8 cellular contexts compared by ENCODE assay signal in genomic region chr19:58277748-58278147, GRCh38. TPM values are rescaled to one million over a fixed set of nuclear protein-coding genes. Genes with fewer than 3 reads are reported as not detected.
A peak's percentile ranks its signal among the peaks of the same experiment; 100 is the strongest.
DNase-seq lines count a peak whose midpoint lies in the region; ATAC-seq and TF ChIP-seq lines count a peak whose summit lies in the region.

No MANE protein-coding gene starts in this region.

- H3K14ac ChIP-seq in trophoblast cell (ENCODE audit: low read length) = no peak overlapping the region

- H3K27ac ChIP-seq in SJSA1 = peak overlapping the region; percentile 32
- peak overlapping the region; percentile 90 for H3K27ac ChIP-seq in fibroblast of lung (ENCODE audit: insufficient read depth, low read length)
- no peak overlapping the region for H3K27ac ChIP-seq in trophoblast cell (ENCODE audit: low read depth, low read length)

- H3K27me3 ChIP-seq in GM06990 (replicated peaks; ENCODE audit: control insufficient read depth, insufficient read depth, low read length) (no peaks in the 10 kb centered on the region), SJSA1 (replicated peaks) (no peaks in the 10 kb centered on the region), fibroblast of lung (ENCODE audit: control insufficient read depth, insufficient read depth, low read length) (no peaks in the 10 kb centered on the region), trophoblast cell (ENCODE audit: insufficient read depth, low read length) (no peaks in the 10 kb centered on the region)

- peak overlapping the region; percentile 76 for H4K12ac ChIP-seq in trophoblast cell (ENCODE audit: low read depth, low read length)

- no peak overlapping the region for H4K8ac ChIP-seq in trophoblast cell (ENCODE audit: low read depth, low read length)

- no peak overlapping the region for H2BK120ac ChIP-seq in trophoblast cell (ENCODE audit: insufficient read depth, low read length, poor library complexity)

- H3K79me2 ChIP-seq in fibroblast of lung (ENCODE audit: control insufficient read depth, insufficient read depth, low read length) (peaks cover 27% of the 10 kb centered on the region), trophoblast cell (ENCODE audit: control insufficient read depth, insufficient read depth, low read length, poor library complexity) (peaks cover 13% of the 10 kb centered on the region)

- no peak overlapping the region for H3K23ac ChIP-seq in trophoblast cell (ENCODE audit: low read length)

- H3K9me3 ChIP-seq in SJSA1 (replicated peaks) (peaks cover 7% of the 10 kb centered on the region), fibroblast of lung (ENCODE audit: control insufficient read depth, insufficient read depth, low read depth, low read length) (no peaks in the 10 kb centered on the region), trophoblast cell (ENCODE audit: insufficient read depth, low read depth, low read length) (no peaks in the 10 kb centered on the region)

- peak overlapping the region; percentile 49 for H3K4ac ChIP-seq in trophoblast cell (ENCODE audit: low read depth, low read length)

- TF ChIP-seq CTCF in GM06990 (IDR thresholded peaks at IDR 0.05; ENCODE audit: insufficient read depth, low read length, poor library complexity, severe bottlenecking) (no peak), fibroblast of lung (conservative IDR thresholded peaks at IDR 0.05 in 1 of 2, IDR thresholded peaks at IDR 0.05 in 1 of 2; ENCODE audit: low read depth in 1 of 2, low read length in 2 of 2) (no peak), GM10266 (IDR thresholded peaks at IDR 0.05; ENCODE audit: control insufficient read depth, insufficient read depth, low read depth, missing control alignments) (no peak)

- H2AFZ ChIP-seq in fibroblast of lung (ENCODE audit: low read length) (no peak overlapping the region), trophoblast cell (ENCODE audit: insufficient read depth, low read length, poor library complexity) (no peak overlapping the region)

- no CpG with 5 or more reads among the region's 13 CpGs for WGBS in trophoblast cell (ENCODE audit: extremely low coverage, insufficient coverage, insufficient read length)

- H3K79me1 ChIP-seq in trophoblast cell (ENCODE audit: low read length) = peaks cover 7% of the 10 kb centered on the region

- H3K4me2 ChIP-seq in fibroblast of lung (ENCODE audit: extremely low read depth, insufficient read depth, low read length) (peak overlapping the region; percentile 39), trophoblast cell (ENCODE audit: low read length) (peak overlapping the region; percentile 82)

- H4K20me1 ChIP-seq in fibroblast of lung (ENCODE audit: control insufficient read depth, extremely low read depth, insufficient read depth, low read length) = no peaks in the 10 kb centered on the region

- no peak overlapping the region for H2BK12ac ChIP-seq in trophoblast cell (ENCODE audit: low read length)

- peaks cover 10% of the 10 kb centered on the region; the same call in 1 of the 2 replicates for H3K4me1 ChIP-seq in SJSA1 (replicated peaks)
- H3K4me1 ChIP-seq in fibroblast of lung (ENCODE audit: control insufficient read depth, extremely low read depth, insufficient read depth, low read length) = no peaks in the 10 kb centered on the region
- peaks cover 5 to 7% of the 10 kb centered on the region in 2 experiments for H3K4me1 ChIP-seq in trophoblast cell (ENCODE audit: control insufficient read depth in 1 of 2, insufficient read depth in 2 of 2, low read length in 2 of 2)

- H2AK5ac ChIP-seq in trophoblast cell (ENCODE audit: low read length) = peak overlapping the region; percentile 70

- H3K4me3 ChIP-seq in GM06990 (replicated peaks; ENCODE audit: low read depth, low read length) = peak overlapping the region; percentile 83
- peak overlapping the region; percentile 71 for H3K4me3 ChIP-seq in SJSA1
- peak overlapping the region; percentile 81 to 94 (median 86) for H3K4me3 ChIP-seq in fibroblast of lung (replicated peaks in 1 of 4; ENCODE audit: control extremely low read depth in 1 of 4, insufficient read depth in 1 of 4, low read depth in 3 of 4, low read length in 4 of 4)
- no peak overlapping the region for H3K4me3 ChIP-seq in trophoblast cell (ENCODE audit: low read depth, low read length)

- H3K18ac ChIP-seq in trophoblast cell (ENCODE audit: low read length) = no peak overlapping the region

- no peak for DNase-seq in GM06990 (ENCODE audit: extremely low read depth, insufficient read length)
- DNase-seq in SJSA1 (ENCODE audit: low read depth in 1 of 2, low spot score in 2 of 2) = no peak
- peak in 1 of 2 donors; percentile 4 for DNase-seq in fibroblast of lung (ENCODE audit: low read depth in 2 of 2)
- peak in 1 of 2 donors; percentile 14 for DNase-seq in trophoblast cell
- DNase-seq in GM10266 (ENCODE audit: extremely low spot score) = no peak
- no peak for DNase-seq in germinal center (ENCODE audit: low spot score)

- no peak overlapping the region for H4K91ac ChIP-seq in trophoblast cell (ENCODE audit: low read depth, low read length)

- H3K9ac ChIP-seq in fibroblast of lung (ENCODE audit: insufficient read depth, low read length) (no peak overlapping the region), trophoblast cell (ENCODE audit: low read length) (no peak overlapping the region)

- ATAC-seq in HG03521 (IDR thresholded peaks at IDR 0.05; ENCODE audit: unreplicated experiment) = no peak
- no peak for ATAC-seq in GM19397 (IDR thresholded peaks at IDR 0.05; ENCODE audit: unreplicated experiment)

- no peak overlapping the region for H2BK5ac ChIP-seq in trophoblast cell (ENCODE audit: low read depth, low read length, poor library complexity)

- H3K36me3 ChIP-seq in GM06990 (ENCODE audit: control insufficient read depth, insufficient read depth, low read length) (peaks cover 4% of the 10 kb centered on the region), SJSA1 (peaks cover 37% of the 10 kb centered on the region), fibroblast of lung (ENCODE audit: control insufficient read depth, insufficient read depth, low read length) (peaks cover 2% of the 10 kb centered on the region), trophoblast cell (ENCODE audit: control insufficient read depth in 1 of 2, insufficient read depth in 2 of 2, low read length in 2 of 2) (peaks cover 5 to 11% of the 10 kb centered on the region in 2 experiments)

RNA-seq across cellular contexts. Expression of gene ZNF8, which starts 1.0 kb away (rescaled TPM):
- 2.5 and 4.1 TPM in 2 replicates for total RNA-seq in SJSA1 (2014; rRNA removed; shearing (Covaris generic))
- 4.9 and 5.6 TPM in 2 replicates for total RNA-seq in fibroblast of lung
- 2.3 and 2.6 TPM in 2 replicates for polyA plus RNA-seq in fibroblast of lung
- polyA plus RNA-seq in fibroblast of lung (2012) = 0.91 and 1.6 TPM in 2 replicates
- polyA minus RNA-seq in fibroblast of lung (ENCODE audit: low replicate concordance) = 15.6 and 16.6 TPM in 2 replicates
- 4.0 and 4.1 TPM in 2 replicates for polyA plus RNA-seq in trophoblast cell (2013)

RNA-seq across cellular contexts. Expression of gene ERVK3-1, which starts 27.4 kb away (rescaled TPM):
- 44.4 and 59.3 TPM in 2 replicates for total RNA-seq in SJSA1 (2014; rRNA removed; shearing (Covaris generic))
- total RNA-seq in fibroblast of lung = 20.0 and 25.6 TPM in 2 replicates
- 36.6 and 44.7 TPM in 2 replicates for polyA plus RNA-seq in fibroblast of lung
- 34.9 and 40.5 TPM in 2 replicates for polyA plus RNA-seq in fibroblast of lung (2012)
- 4.2 and 14.1 TPM in 2 replicates for polyA minus RNA-seq in fibroblast of lung (ENCODE audit: low replicate concordance)
- polyA plus RNA-seq in trophoblast cell (2013) = 35.7 and 37.2 TPM in 2 replicates

RNA-seq across cellular contexts. Expression of gene ZNF544, which starts 49.0 kb away (rescaled TPM):
- total RNA-seq in SJSA1 (2014; rRNA removed; shearing (Covaris generic)) = 42.4 and 50.5 TPM in 2 replicates
- 34.4 and 40.8 TPM in 2 replicates for total RNA-seq in fibroblast of lung
- polyA plus RNA-seq in fibroblast of lung = 17.6 and 22.0 TPM in 2 replicates
- polyA plus RNA-seq in fibroblast of lung (2012) = 17.7 and 20.2 TPM in 2 replicates
- polyA minus RNA-seq in fibroblast of lung (ENCODE audit: low replicate concordance) = 6.4 and 37.9 TPM in 2 replicates
- polyA plus RNA-seq in trophoblast cell (2013) = 20.1 and 23.8 TPM in 2 replicates

RNA-seq across cellular contexts. Expression of gene ZSCAN22, which starts 49.0 kb away (rescaled TPM):
- 2.5 and 3.2 TPM in 2 replicates for total RNA-seq in SJSA1 (2014; rRNA removed; shearing (Covaris generic))
- total RNA-seq in fibroblast of lung = 2.3 and 3.0 TPM in 2 replicates
- polyA plus RNA-seq in fibroblast of lung = 2.8 and 3.0 TPM in 2 replicates
- polyA plus RNA-seq in fibroblast of lung (2012) = 1.4 and 1.6 TPM in 2 replicates
- 4.4 and 6.1 TPM in 2 replicates for polyA minus RNA-seq in fibroblast of lung (ENCODE audit: low replicate concordance)
- polyA plus RNA-seq in trophoblast cell (2013) = 2.4 and 2.7 TPM in 2 replicates
